In genomic region chr1:56180806-56181205, GRCh38 we compare ENCODE assay signal across 14 cellular contexts.
DNase-seq lines count a peak whose midpoint lies in the region; ATAC-seq, FAIRE-seq and TF ChIP-seq lines count a peak whose summit lies in the region.
"Had no signal": no experiment of that assay in that cellular context is flagged by ENCODE, and none has a peak within 500 bp of the region (broad histone marks: within the 10 kb centered on the region; RNA-seq: fewer than 3 reads in every experiment).

No MANE protein-coding gene starts in this region.

- H3K27ac Mint-ChIP-seq in endodermal cell, result no peak overlapping the region
- H3K27ac Mint-ChIP-seq: activated naive CD4-positive, alpha-beta T cell treated with anti-CD3 and anti-CD28 coated beads, Interleukin-2, amount 10 ng/mL, durations not matched to agents 7 days and 5 days; CD8-positive, alpha-beta memory T cell; H9 had no signal

- H3K9me3 ChIP-seq in GM12878 (replicated peaks; ENCODE audit: control insufficient read depth, insufficient read depth, low read length) (no peaks in the 10 kb centered on the region), HepG2 (ENCODE audit: low read length) (no peaks in the 10 kb centered on the region), stomach (no peaks in the 10 kb centered on the region), endodermal cell (ENCODE audit: control insufficient read depth, low read length) (no peaks in the 10 kb centered on the region), ascending aorta (no peaks in the 10 kb centered on the region)

- DNase-seq in GM12878 (ENCODE audit: low read depth, low spot score), result no peak
- DNase-seq in HepG2 (ENCODE audit: low spot score), result no peak
- DNase-seq in stomach, result no peak
- no peak for DNase-seq in NCI-H146 treated with DMSO at 0.1 percent for 48 hours (lab: John Stamatoyannopoulos, UW; ENCODE audit: unreplicated experiment)
- no peak for DNase-seq in endodermal cell
- no peak for DNase-seq in ascending aorta (ENCODE audit: low spot score in 2 of 2)
- no peak for DNase-seq in NAMALWA (ENCODE audit: low spot score)
- DNase-seq: activated naive CD4-positive, alpha-beta T cell treated with anti-CD3 and anti-CD28 coated beads, Interleukin-2, amount 10 ng/mL, durations not matched to agents 7 days and 5 days; CD8-positive, alpha-beta memory T cell; central memory CD4-positive, alpha-beta T cell; H9; stimulated activated naive CD8-positive, alpha-beta T cell treated with anti-CD3 and anti-CD28 coated beads, Interleukin-15, Interleukin-2, amounts not matched to agents 100 U/mL and 50 U/mL, for 24 hours had no signal

- no peaks in the 10 kb centered on the region for H3K9me3 Mint-ChIP-seq in endodermal cell
- H3K9me3 Mint-ChIP-seq: activated naive CD4-positive, alpha-beta T cell treated with anti-CD3 and anti-CD28 coated beads, Interleukin-2, amount 10 ng/mL, durations not matched to agents 7 days and 5 days; H9 had no signal

- WGBS in GM12878 (ENCODE audit: insufficient coverage, insufficient replicate concordance, low lambda C conversion rate, missing lambda C conversion rate), result 52% methylated on average over 3 of the region's 3 CpGs
- 45% methylated on average over 3 of the region's 3 CpGs for WGBS in HepG2 (ENCODE audit: low lambda C conversion rate)
- 48 to 60% (median 54%) methylated on average over 3 of the region's 3 CpGs for WGBS in stomach, 5 donors
- 88 to 90% methylated on average over 2 to 3 of the region's 3 CpGs for WGBS in endodermal cell (ENCODE audit: insufficient coverage in 1 of 2, insufficient read length in 1 of 2), 2 experiments

- no peak for TF ChIP-seq RAD21 in GM12878 (IDR thresholded peaks at IDR 0.05; ENCODE audit: insufficient read depth, low read depth, low read length)
- no peak for TF ChIP-seq RAD21 in HepG2 (CRISPR knock-in tag; IDR thresholded peaks at IDR 0.05)

- no peaks in the 10 kb centered on the region for H4K20me1 ChIP-seq in GM12878 (ENCODE audit: control insufficient read depth, insufficient read depth)
- no peaks in the 10 kb centered on the region for H4K20me1 ChIP-seq in HepG2 (ENCODE audit: insufficient read depth, low read length)

- H3K4me2 ChIP-seq in GM12878 (ENCODE audit: control insufficient read depth, insufficient read depth) (no peak overlapping the region), HepG2 (ENCODE audit: low read depth, low read length) (peak overlapping the region; percentile 19)

- RAD21 ChIA-PET in GM12878 (lab: Charles Lee; ENCODE audit: unreplicated experiment), result no interaction called here

- H3K4me3 ChIP-seq in GM12878 (no peak overlapping the region), HepG2 (replicated peaks in 1 of 3; ENCODE audit: insufficient read depth in 1 of 3, low read depth in 2 of 3, low read length in 3 of 3) (no peak overlapping the region), stomach (peak overlapping the region in 3 of 4 donors; percentile 11 to 20 (median 14)), endodermal cell (ENCODE audit: low read length) (no peak overlapping the region), ascending aorta (peak overlapping the region in 1 of 2 donors; percentile 45)
- H3K4me3 ChIP-seq: SK-N-MC had no signal

- no peaks in the 10 kb centered on the region for H3K36me3 ChIP-seq in GM12878 (ENCODE audit: control insufficient read depth in 2 of 2, insufficient read depth in 2 of 2, low read length in 1 of 2)
- H3K36me3 ChIP-seq in HepG2 (replicated peaks in 1 of 2; ENCODE audit: control insufficient read depth in 1 of 2, insufficient read depth in 2 of 2, low read length in 2 of 2), result no peaks in the 10 kb centered on the region
- H3K36me3 ChIP-seq in stomach, result no peaks in the 10 kb centered on the region
- no peaks in the 10 kb centered on the region for H3K36me3 ChIP-seq in endodermal cell (ENCODE audit: control insufficient read depth, insufficient read depth, low read length)
- H3K36me3 ChIP-seq in ascending aorta, result no peaks in the 10 kb centered on the region

- TF ChIP-seq POLR2A in GM12878 (IDR thresholded peaks at IDR 0.05; ENCODE audit: low read depth, low read length) (no peak), HepG2 (IDR thresholded peaks at IDR 0.05; ENCODE audit: insufficient read depth in 1 of 2, low read depth in 2 of 2, low read length in 2 of 2) (no peak), stomach (IDR thresholded peaks at IDR 0.05) (no peak)

- no peaks in the 10 kb centered on the region for H3K27me3 ChIP-seq in GM12878 (replicated peaks in 1 of 2; ENCODE audit: control insufficient read depth in 2 of 2, insufficient read depth in 2 of 2, low read length in 1 of 2)
- no peaks in the 10 kb centered on the region for H3K27me3 ChIP-seq in HepG2 (ENCODE audit: control insufficient read depth in 1 of 2, insufficient read depth in 2 of 2, low read length in 2 of 2)
- H3K27me3 ChIP-seq in stomach, result no peaks in the 10 kb centered on the region
- H3K27me3 ChIP-seq in endodermal cell (ENCODE audit: control insufficient read depth, insufficient read depth, low read length, poor library complexity, severe bottlenecking), result no peaks in the 10 kb centered on the region
- no peaks in the 10 kb centered on the region for H3K27me3 ChIP-seq in ascending aorta

- no peak for FAIRE-seq in GM12878 (lab: Jason Lieb, UNC)
- no peak for FAIRE-seq in HepG2 (lab: Jason Lieb, UNC)

- no TSS peak for BruUV-seq in GM12878 (replicated peaks; lab: Mats Ljungman, UMichigan)
- BruUV-seq in HepG2 (replicated peaks; lab: Mats Ljungman, UMichigan), result no TSS peak

- H2AFZ ChIP-seq in GM12878 (ENCODE audit: control insufficient read depth, low read depth, low read length) (peak overlapping the region; percentile 13), HepG2 (ENCODE audit: low read length) (no peak overlapping the region)

- no peak for TF ChIP-seq CTCF in GM12878 (IDR thresholded peaks at IDR 0.05 in 2 of 3, conservative IDR thresholded peaks at IDR 0.05 in 1 of 3; ENCODE audit: control insufficient read depth in 2 of 3, extremely low read depth in 1 of 3, insufficient read depth in 1 of 3, low read depth in 3 of 3, low read length in 3 of 3)
- TF ChIP-seq CTCF in HepG2 (CRISPR knock-in tag; IDR thresholded peaks at IDR 0.05), result no peak
- TF ChIP-seq CTCF in stomach (IDR thresholded peaks at IDR 0.05), result no peak
- no peak for TF ChIP-seq CTCF in endodermal cell (conservative IDR thresholded peaks at IDR 0.05)
- no peak for TF ChIP-seq CTCF in ascending aorta (IDR thresholded peaks at IDR 0.05)

- H3K4me3 Mint-ChIP-seq in endodermal cell, result no peak overlapping the region
- H3K4me3 Mint-ChIP-seq: activated naive CD4-positive, alpha-beta T cell treated with anti-CD3 and anti-CD28 coated beads, Interleukin-2, amount 10 ng/mL, durations not matched to agents 7 days and 5 days; CD8-positive, alpha-beta memory T cell; H9 had no signal

- no peaks in the 10 kb centered on the region for H3K36me3 Mint-ChIP-seq in endodermal cell (ENCODE audit: low read depth)
- H3K36me3 Mint-ChIP-seq: activated naive CD4-positive, alpha-beta T cell treated with anti-CD3 and anti-CD28 coated beads, Interleukin-2, amount 10 ng/mL, durations not matched to agents 7 days and 5 days; CD8-positive, alpha-beta memory T cell had no signal

- CTCF ChIA-PET in GM12878 (lab: Yijun Ruan, JAX) (no interaction called here), HepG2 (lab: Yijun Ruan, JAX; ENCODE audit: low intra/inter-chr PET ratio, low total read pairs) (no interaction called here)

- SMC1A ChIA-PET in GM12878 (lab: Charles Lee; ENCODE audit: uncharacterized antibody, unreplicated experiment), result interaction anchor here (0.7 to 7.2 kb wide), 4 partner anchors 8 to 151 kb away, joined by 3 to 55 read pairs (median 14); no protein-coding TSS in a partner anchor

- H3K27me3 Mint-ChIP-seq in endodermal cell (ENCODE audit: insufficient read depth), result no peaks in the 10 kb centered on the region
- H3K27me3 Mint-ChIP-seq: activated naive CD4-positive, alpha-beta T cell treated with anti-CD3 and anti-CD28 coated beads, Interleukin-2, amount 10 ng/mL, durations not matched to agents 7 days and 5 days; CD8-positive, alpha-beta memory T cell had no signal

- no peaks in the 10 kb centered on the region; the same call in 1 of the 2 replicates for H3K4me1 ChIP-seq in GM12878 (ENCODE audit: control insufficient read depth, insufficient read depth, low read length)
- H3K4me1 ChIP-seq in HepG2 (ENCODE audit: insufficient read depth, low read length), result peaks cover 11% of the 10 kb centered on the region
- H3K4me1 ChIP-seq in stomach, result peaks cover 0 to 13% (median 3%) of the 10 kb centered on the region in 4 donors
- no peaks in the 10 kb centered on the region for H3K4me1 ChIP-seq in endodermal cell (ENCODE audit: control insufficient read depth, insufficient read depth, low read length)
- H3K4me1 ChIP-seq in ascending aorta, result no peaks in the 10 kb centered on the region

- TF ChIP-seq EP300 in GM12878 (IDR thresholded peaks at IDR 0.05; ENCODE audit: borderline replicate concordance in 1 of 2, control insufficient read depth in 1 of 2, low read depth in 2 of 2, low read length in 2 of 2), result no peak
- TF ChIP-seq EP300 in HepG2 (IDR thresholded peaks at IDR 0.05; ENCODE audit: low read depth in 2 of 2, low read length in 2 of 2), result no peak
- no peak for TF ChIP-seq EP300 in HepG2 (CRISPR knock-in tag; IDR thresholded peaks at IDR 0.05; ENCODE audit: borderline replicate concordance)
- TF ChIP-seq EP300 in stomach (IDR thresholded peaks at IDR 0.05), result no peak

- peaks cover 5% of the 10 kb centered on the region for H3K4me1 Mint-ChIP-seq in endodermal cell
- H3K4me1 Mint-ChIP-seq: activated naive CD4-positive, alpha-beta T cell treated with anti-CD3 and anti-CD28 coated beads, Interleukin-2, amount 10 ng/mL, durations not matched to agents 7 days and 5 days; CD8-positive, alpha-beta memory T cell had no signal

- H3K27ac ChIP-seq in GM12878 (ENCODE audit: control insufficient read depth, insufficient read depth), result no peak overlapping the region
- H3K27ac ChIP-seq in HepG2 (ENCODE audit: extremely low read length, insufficient read depth, low read length), result no peak overlapping the region
- H3K27ac ChIP-seq in stomach, result peak overlapping the region in 1 of 5 donors; percentile 19
- no peak overlapping the region for H3K27ac ChIP-seq in endodermal cell (ENCODE audit: low read depth, low read length)
- H3K27ac ChIP-seq in ascending aorta, result no peak overlapping the region
- H3K27ac ChIP-seq: SK-N-MC had no signal

- in situ Hi-C loops in GM12878 (cut with MboI), result no loop called here
- in situ Hi-C loops in HepG2 (cut with HindIII; ENCODE audit: extremely low pct_ligation_motif_present, low pct_unique_long_range_greater_than_20kb), result no loop called here

- no peaks in the 10 kb centered on the region for H3K79me2 ChIP-seq in GM12878 (ENCODE audit: control insufficient read depth, insufficient read depth, low read length)
- H3K79me2 ChIP-seq in HepG2 (ENCODE audit: insufficient read depth, low read length), result no peaks in the 10 kb centered on the region

- H3K9ac ChIP-seq in GM12878 (ENCODE audit: control insufficient read depth, insufficient read depth, low read length) (no peak overlapping the region), HepG2 (ENCODE audit: insufficient read depth, low read depth, low read length) (no peak overlapping the region), endodermal cell (ENCODE audit: extremely low read depth, low read length, poor library complexity, severe bottlenecking) (no peak overlapping the region)

- intact Hi-C loops in GM12878 (cut with micrococcal nuclease; ENCODE audit: unreplicated experiment) (no loop called here), HepG2 (cut with micrococcal nuclease; ENCODE audit: unreplicated experiment) (no loop called here), stomach (cut with DNase I; ENCODE audit: low total_unique reads) (no loop called here), ascending aorta (cut with DNase I) (no loop called here)

- POLR2A ChIA-PET in GM12878 (lab: Charles Lee) (interaction anchor here (0.6 to 0.8 kb wide), 2 partner anchors 10 to 12 kb away, joined by 3 to 4 read pairs; no protein-coding TSS in a partner anchor), HepG2 (lab: Yijun Ruan, JAX) (no interaction called here)

- peak; percentile 58 for ATAC-seq in HG03342 (IDR thresholded peaks at IDR 0.05; ENCODE audit: unreplicated experiment)
- ATAC-seq in GM12878, result peak; percentile 80
- ATAC-seq in HepG2, result no peak
- ATAC-seq: stimulated activated naive CD8-positive, alpha-beta T cell treated with anti-CD3 and anti-CD28 coated beads, Interleukin-15, Interleukin-2, amounts not matched to agents 100 U/mL and 50 U/mL, for 24 hours had no signal

Comparison
In these comparisons a context has a peak if more than half of its experiments do, and no peak if none do; other contexts are left out.
1. H3K4me3 ChIP-seq: peak in stomach (3 of 4); none in GM12878 (single experiment), HepG2 (0 of 3) and endodermal cell (single experiment).